ENCODE assay signal across 3 cellular contexts in genomic region chr5:132414634-132415377, GRCh38.
TF ChIP-seq lines count a peak whose summit lies in the region.

No MANE protein-coding gene starts in this region.

TF ChIP-seq in A549, 52 proteins besides CTCF, POLR2A, EP300 and RAD21 (continued from another document):
- TF ChIP-seq RNF2 (IDR thresholded peaks at IDR 0.05; ENCODE audit: borderline replicate concordance, low read depth) = no peak
- no peak for TF ChIP-seq MAFK (IDR thresholded peaks at IDR 0.05; ENCODE audit: partially characterized antibody)
- TF ChIP-seq FOSL2 (IDR thresholded peaks at IDR 0.05) = no peak
- peak; percentile 80 for TF ChIP-seq FOSL2 (CRISPR knock-in tag; IDR thresholded peaks at IDR 0.05)
TF ChIP-seq in A549: peak in this region for 1.

TF ChIP-seq in HepG2, 621 proteins besides CTCF, POLR2A, EP300 and RAD21 (continued from another document and continues in another):
- no peak for TF ChIP-seq ETS1 (CRISPR knock-in tag; IDR thresholded peaks at IDR 0.05)
- TF ChIP-seq ZSCAN22 (CRISPR knock-in tag; IDR thresholded peaks at IDR 0.05) = no peak
- TF ChIP-seq NR2F6 (IDR thresholded peaks at IDR 0.05) = peak; percentile 49
- peak; percentile 37; the same call in 1 of the 2 replicates for TF ChIP-seq NR2F6 (CRISPR knock-in tag; IDR thresholded peaks at IDR 0.05)
- no peak for TF ChIP-seq ZNF430 (CRISPR knock-in tag; IDR thresholded peaks at IDR 0.05)
- no peak for TF ChIP-seq PAF1 (CRISPR knock-in tag; IDR thresholded peaks at IDR 0.05)
- no peak for TF ChIP-seq SNAPC2 (CRISPR knock-in tag; IDR thresholded peaks at IDR 0.05)
- TF ChIP-seq ASH2L (IDR thresholded peaks at IDR 0.05; ENCODE audit: insufficient read length, low read depth, low read length) = peak; percentile 44
- no peak for TF ChIP-seq THAP7 (CRISPR knock-in tag; IDR thresholded peaks at IDR 0.05)
- TF ChIP-seq ZNF121 (CRISPR knock-in tag; IDR thresholded peaks at IDR 0.05) = no peak
- TF ChIP-seq ZNF619 (CRISPR knock-in tag; IDR thresholded peaks at IDR 0.05) = no peak
- TF ChIP-seq SPEN (CRISPR knock-in tag; IDR thresholded peaks at IDR 0.05; ENCODE audit: low read depth) = no peak
- no peak for TF ChIP-seq PCBP2 (optimal IDR thresholded peaks at IDR 0.05; ENCODE audit: low read depth, low read length, poor library complexity, severe bottlenecking)
- TF ChIP-seq ZNF234 (CRISPR knock-in tag; conservative IDR thresholded peaks at IDR 0.05) = no peak
- TF ChIP-seq, protein P1, sequence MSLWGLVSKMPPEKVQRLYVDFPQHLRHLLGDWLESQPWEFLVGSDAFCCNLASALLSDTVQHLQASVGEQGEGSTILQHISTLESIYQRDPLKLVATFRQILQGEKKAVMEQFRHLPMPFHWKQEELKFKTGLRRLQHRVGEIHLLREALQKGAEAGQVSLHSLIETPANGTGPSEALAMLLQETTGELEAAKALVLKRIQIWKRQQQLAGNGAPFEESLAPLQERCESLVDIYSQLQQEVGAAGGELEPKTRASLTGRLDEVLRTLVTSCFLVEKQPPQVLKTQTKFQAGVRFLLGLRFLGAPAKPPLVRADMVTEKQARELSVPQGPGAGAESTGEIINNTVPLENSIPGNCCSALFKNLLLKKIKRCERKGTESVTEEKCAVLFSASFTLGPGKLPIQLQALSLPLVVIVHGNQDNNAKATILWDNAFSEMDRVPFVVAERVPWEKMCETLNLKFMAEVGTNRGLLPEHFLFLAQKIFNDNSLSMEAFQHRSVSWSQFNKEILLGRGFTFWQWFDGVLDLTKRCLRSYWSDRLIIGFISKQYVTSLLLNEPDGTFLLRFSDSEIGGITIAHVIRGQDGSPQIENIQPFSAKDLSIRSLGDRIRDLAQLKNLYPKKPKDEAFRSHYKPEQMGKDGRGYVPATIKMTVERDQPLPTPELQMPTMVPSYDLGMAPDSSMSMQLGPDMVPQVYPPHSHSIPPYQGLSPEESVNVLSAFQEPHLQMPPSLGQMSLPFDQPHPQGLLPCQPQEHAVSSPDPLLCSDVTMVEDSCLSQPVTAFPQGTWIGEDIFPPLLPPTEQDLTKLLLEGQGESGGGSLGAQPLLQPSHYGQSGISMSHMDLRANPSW (CRISPR knock-in tag; IDR thresholded peaks at IDR 0.05; ENCODE audit: borderline replicate concordance) = no peak
- no peak for TF ChIP-seq MTF1 (CRISPR knock-in tag; IDR thresholded peaks at IDR 0.05)
- TF ChIP-seq GATAD1 (CRISPR knock-in tag; IDR thresholded peaks at IDR 0.05) = no peak
- no peak for TF ChIP-seq SOX6 (IDR thresholded peaks at IDR 0.05)
- peak; percentile 23; the same call in 1 of the 2 replicates for TF ChIP-seq SOX6 (CRISPR knock-in tag; IDR thresholded peaks at IDR 0.05)
- no peak for TF ChIP-seq ZBTB25 (CRISPR knock-in tag; IDR thresholded peaks at IDR 0.05)
- TF ChIP-seq DRAP1 (CRISPR knock-in tag; IDR thresholded peaks at IDR 0.05) = peak; percentile 20; the same call in 1 of the 2 replicates
- no peak for TF ChIP-seq SETDB1 (CRISPR knock-in tag; IDR thresholded peaks at IDR 0.05; ENCODE audit: borderline replicate concordance)
- TF ChIP-seq, protein P2, sequence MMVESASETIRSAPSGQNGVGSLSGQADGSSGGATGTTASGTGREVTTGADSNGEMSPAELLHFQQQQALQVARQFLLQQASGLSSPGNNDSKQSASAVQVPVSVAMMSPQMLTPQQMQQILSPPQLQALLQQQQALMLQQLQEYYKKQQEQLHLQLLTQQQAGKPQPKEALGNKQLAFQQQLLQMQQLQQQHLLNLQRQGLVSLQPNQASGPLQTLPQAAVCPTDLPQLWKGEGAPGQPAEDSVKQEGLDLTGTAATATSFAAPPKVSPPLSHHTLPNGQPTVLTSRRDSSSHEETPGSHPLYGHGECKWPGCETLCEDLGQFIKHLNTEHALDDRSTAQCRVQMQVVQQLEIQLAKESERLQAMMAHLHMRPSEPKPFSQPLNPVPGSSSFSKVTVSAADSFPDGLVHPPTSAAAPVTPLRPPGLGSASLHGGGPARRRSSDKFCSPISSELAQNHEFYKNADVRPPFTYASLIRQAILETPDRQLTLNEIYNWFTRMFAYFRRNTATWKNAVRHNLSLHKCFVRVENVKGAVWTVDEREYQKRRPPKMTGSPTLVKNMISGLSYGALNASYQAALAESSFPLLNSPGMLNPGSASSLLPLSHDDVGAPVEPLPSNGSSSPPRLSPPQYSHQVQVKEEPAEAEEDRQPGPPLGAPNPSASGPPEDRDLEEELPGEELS (CRISPR knock-in tag; IDR thresholded peaks at IDR 0.05) = 0 out of 2 replicates have a peak, but pooled peaks have one; percentile 32
- no peak for TF ChIP-seq THAP11 (CRISPR knock-in tag; IDR thresholded peaks at IDR 0.05)
- TF ChIP-seq ZNF605 (CRISPR knock-in tag; IDR thresholded peaks at IDR 0.05) = no peak
- peak; percentile 50; the same call in 1 of the 2 replicates for TF ChIP-seq ELF3 (CRISPR knock-in tag; IDR thresholded peaks at IDR 0.05)
- no peak for TF ChIP-seq ZNF567 (CRISPR knock-in tag; IDR thresholded peaks at IDR 0.05; ENCODE audit: borderline replicate concordance)

TF ChIP-seq in SK-N-SH treated with all-trans-retinoic acid at 6 μM for 48 hours, 23 proteins besides CTCF, POLR2A, EP300 and RAD21 (continued from another document):
- no peak for TF ChIP-seq CSDC2 (CRISPR knock-in tag; IDR thresholded peaks at IDR 0.05)
- no peak for TF ChIP-seq OSR1 (CRISPR knock-in tag; IDR thresholded peaks at IDR 0.05)
- TF ChIP-seq TOX (CRISPR knock-in tag; IDR thresholded peaks at IDR 0.05; ENCODE audit: borderline replicate concordance) = no peak
- no peak for TF ChIP-seq ZNF565 (CRISPR knock-in tag; conservative IDR thresholded peaks at IDR 0.05; ENCODE audit: low read depth)
- no peak for TF ChIP-seq POU6F1 (CRISPR knock-in tag; IDR thresholded peaks at IDR 0.05; ENCODE audit: borderline replicate concordance, low read depth)
- TF ChIP-seq ESRRG (CRISPR knock-in tag; IDR thresholded peaks at IDR 0.05) = no peak
- no peak for TF ChIP-seq ARNTL (CRISPR knock-in tag; IDR thresholded peaks at IDR 0.05; ENCODE audit: borderline replicate concordance, low read depth)
